ENCODE assay signal across 8 cellular contexts in the genomic region with DNA sequence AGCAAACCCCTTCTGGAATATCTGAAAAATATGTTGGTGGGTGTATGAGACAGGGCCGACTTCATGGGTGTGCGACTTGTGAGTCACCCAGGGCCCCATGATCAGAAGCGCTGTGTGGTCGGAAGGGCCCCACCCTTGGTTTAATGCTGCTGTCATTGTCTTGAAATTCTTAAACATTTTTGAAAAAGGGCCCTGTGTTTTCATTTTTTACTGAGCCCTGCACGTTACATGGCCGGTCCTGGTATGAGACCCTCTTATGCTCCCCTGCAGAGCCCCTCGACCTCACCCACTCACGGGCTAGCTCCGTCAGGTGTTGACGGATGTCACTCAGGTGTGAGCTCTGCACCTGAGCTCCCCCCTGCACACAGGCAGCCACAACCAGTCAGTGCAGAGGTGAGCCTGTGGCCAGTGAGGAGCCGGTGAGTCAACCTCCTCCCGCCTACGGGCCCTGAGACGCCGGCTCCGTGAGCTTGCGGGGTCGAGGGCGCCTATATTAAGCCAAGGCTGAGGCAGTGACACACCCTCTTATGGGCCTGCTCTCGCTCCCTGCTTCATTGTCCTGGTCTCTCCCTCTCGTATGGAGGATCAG. TPM values are rescaled to one million over a fixed set of nuclear protein-coding genes. Genes with fewer than 3 reads are reported as not detected.
A peak's percentile ranks its signal among the peaks of the same experiment; 100 is the strongest.
DNase-seq lines count a peak whose midpoint lies in the region; ATAC-seq, FAIRE-seq and TF ChIP-seq lines count a peak whose summit lies in the region.

No MANE protein-coding gene starts in this region.

- no peaks in the 10 kb centered on the region for H3K36me3 Mint-ChIP-seq in chondrocyte (ENCODE audit: low read depth)

- no peaks in the 10 kb centered on the region for H3K27me3 Mint-ChIP-seq in chondrocyte (ENCODE audit: low read depth)

- H3K9me3 Mint-ChIP-seq in chondrocyte (ENCODE audit: low read depth), result no peaks in the 10 kb centered on the region

- peak overlapping the region; percentile 95 for H3K27ac Mint-ChIP-seq in chondrocyte (ENCODE audit: unreplicated experiment)

- DNase-seq in GM12892 (ENCODE audit: insufficient read length) (no peak), chondrocyte (ENCODE audit: low spot score) (no peak), NCI-H2107 (lab: John Stamatoyannopoulos, UW) (no peak), GM19238 (ENCODE audit: insufficient read length, low spot score) (no peak), hippocampal formation (lab: John Stamatoyannopoulos, UW) (no peak)
- peak; percentile 57 for DNase-seq in activated CD4-positive, CD25-positive, alpha-beta regulatory T cell treated with anti-CD3 and anti-CD28 coated beads, Interleukin-2, amount 50 U/mL, for 72 hours
- peak; percentile 31 to 59 for DNase-seq in stimulated activated CD4-positive, alpha-beta T cell treated with anti-CD3 and anti-CD28 coated beads, Interleukin-12 subunit alpha, Interleukin-12 subunit beta, amount 100 ng/mL, for 24 hours (ENCODE audit: low read depth in 2 of 2)

- TF ChIP-seq POLR2A in GM12892 (IDR thresholded peaks at IDR 0.05; ENCODE audit: low read depth, low read length), result no peak

- peaks cover 37% of the 10 kb centered on the region for H3K4me1 Mint-ChIP-seq in chondrocyte (ENCODE audit: low read depth)

- FAIRE-seq in GM12892 (lab: Jason Lieb, UNC), result peak; percentile 40

- H3K4me3 Mint-ChIP-seq in chondrocyte (ENCODE audit: unreplicated experiment), result no peak overlapping the region

- TF ChIP-seq CTCF in chondrocyte (IDR thresholded peaks at IDR 0.05), result no peak

- ATAC-seq in GM19351 (IDR thresholded peaks at IDR 0.05; ENCODE audit: unreplicated experiment), result no peak

RNA-seq across cellular contexts. Expression of gene GADD45B, which starts 27.7 kb away (rescaled TPM):
- polyA plus RNA-seq in GM12892 (2012; ENCODE audit: missing spikeins), result 68.1 TPM
- 177 to 258 TPM (median 181 TPM) in 3 replicates for total RNA-seq in chondrocyte

RNA-seq across cellular contexts. Expression of gene LMNB2, which starts 46.9 kb away (rescaled TPM):
- polyA plus RNA-seq in GM12892 (2012; ENCODE audit: missing spikeins), result 30.5 TPM
- total RNA-seq in chondrocyte, result 35.5 to 56.0 TPM (median 36.6 TPM) in 3 replicates

Comparison
In these comparisons a context has a peak if more than half of its experiments do, and no peak if none do; other contexts are left out.
1. DNase-seq: peak in activated CD4-positive, CD25-positive, alpha-beta regulatory T cell treated with anti-CD3 and anti-CD28 coated beads, Interleukin-2, amount 50 U/mL, for 72 hours (single experiment) and stimulated activated CD4-positive, alpha-beta T cell treated with anti-CD3 and anti-CD28 coated beads, Interleukin-12 subunit alpha, Interleukin-12 subunit beta, amount 100 ng/mL, for 24 hours (2 of 2); none in GM12892 (single experiment), chondrocyte (single experiment), NCI-H2107 (single experiment), GM19238 (single experiment) and hippocampal formation (0 of 2).